Comparison of ENCODE assay signal across 11 cellular contexts in genomic region chr2:43175187-43175490, GRCh38. TPM values are rescaled to one million over a fixed set of nuclear protein-coding genes. Genes with fewer than 3 reads are reported as not detected.
DNase-seq lines count a peak whose midpoint lies in the region; ATAC-seq and TF ChIP-seq lines count a peak whose summit lies in the region.
"Had no signal": no experiment of that assay in that cellular context is flagged by ENCODE, and none has a peak within 500 bp of the region (broad histone marks: within the 10 kb centered on the region; RNA-seq: fewer than 3 reads in every experiment).

No MANE protein-coding gene starts in this region.

- H3K27me3 ChIP-seq in adrenal gland = no peaks in the 10 kb centered on the region
- no peaks in the 10 kb centered on the region for H3K27me3 ChIP-seq in thymus (ENCODE audit: control insufficient read depth, insufficient read depth)

- no peaks in the 10 kb centered on the region for H3K36me3 Mint-ChIP-seq in activated T-cell treated with anti-CD3 and anti-CD28 coated beads, Interleukin-2, amount 50 U/mL, for 4 hours (ENCODE audit: insufficient read depth)

- intact Hi-C loops in adrenal gland (cut with DNase I) = no loop called here
- intact Hi-C loops in left colon (cut with DNase I, micrococcal nuclease) = no loop called here

- H3K4me1 ChIP-seq in adrenal gland (replicated peaks in 1 of 2) (peaks cover 21 to 27% of the 10 kb centered on the region in 2 donors), thymus (ENCODE audit: control insufficient read depth, insufficient read depth, low read length) (peaks cover 14% of the 10 kb centered on the region)

- no peaks in the 10 kb centered on the region for H3K36me3 ChIP-seq in adrenal gland (replicated peaks in 1 of 2)
- H3K36me3 ChIP-seq in thymus (ENCODE audit: control insufficient read depth, insufficient read depth) = no peaks in the 10 kb centered on the region

- no peaks in the 10 kb centered on the region for H3K9me3 Mint-ChIP-seq in activated T-cell treated with anti-CD3 and anti-CD28 coated beads, Interleukin-2, amount 50 U/mL, for 4 hours

- no peak overlapping the region for H3K4me3 ChIP-seq in adrenal gland
- H3K4me3 ChIP-seq in thymus (ENCODE audit: low read length) = no peak overlapping the region

- TF ChIP-seq CTCF in adrenal gland (IDR thresholded peaks at IDR 0.05) = no peak

- peaks cover 87% of the 10 kb centered on the region for H3K4me1 Mint-ChIP-seq in activated T-cell treated with anti-CD3 and anti-CD28 coated beads, Interleukin-2, amount 50 U/mL, for 4 hours (ENCODE audit: low read depth)

- no peak for TF ChIP-seq POLR2A in adrenal gland (IDR thresholded peaks at IDR 0.05)

- no peaks in the 10 kb centered on the region for H3K27me3 Mint-ChIP-seq in activated T-cell treated with anti-CD3 and anti-CD28 coated beads, Interleukin-2, amount 50 U/mL, for 4 hours (ENCODE audit: low read depth)

- H3K9me3 ChIP-seq in adrenal gland (replicated peaks in 1 of 3) (peaks cover 0 to 9% (median 0%) of the 10 kb centered on the region in 3 donors), thymus (ENCODE audit: control insufficient read depth) (no peaks in the 10 kb centered on the region)

- DNase-seq in activated T-cell treated with anti-CD3 and anti-CD28 coated beads, Interleukin-2, amount 50 U/mL, for 4 hours = no peak
- DNase-seq in activated T-cell treated with anti-CD3 and anti-CD28 coated beads for 4 hours (no peak), adrenal gland (no peak), left colon (no peak), NCI-H774 (lab: John Stamatoyannopoulos, UW) (no peak)
- DNase-seq: cortex of kidney; NCI-H1930; stimulated activated CD8-positive, alpha-beta memory T cell treated with anti-CD3 and anti-CD28 coated beads, Interleukin-4, amount 100 ng/mL, for 48 hours had no signal

- H3K4me3 Mint-ChIP-seq in activated T-cell treated with anti-CD3 and anti-CD28 coated beads, Interleukin-2, amount 50 U/mL, for 4 hours = peak overlapping the region; percentile 61

- ATAC-seq in activated T-cell treated with anti-CD3 and anti-CD28 coated beads, Interleukin-2, amount 50 U/mL, for 4 hours = peak in 1 of 2 donors; percentile 2
- ATAC-seq in left colon = peak; percentile 11
- ATAC-seq in HG03442 (IDR thresholded peaks at IDR 0.05; ENCODE audit: unreplicated experiment) = no peak
- ATAC-seq in HG03469 (IDR thresholded peaks at IDR 0.05; ENCODE audit: unreplicated experiment) = no peak

- H3K27ac ChIP-seq in adrenal gland = peak overlapping the region in 3 of 5 donors; percentile 12 to 78 (median 66)
- H3K27ac ChIP-seq in thymus (ENCODE audit: low read depth) = peak overlapping the region; percentile 90

RNA-seq across cellular contexts. Expression of gene ZFP36L2, which starts 51.3 kb away (rescaled TPM):
- total RNA-seq in activated T-cell treated with anti-CD3 and anti-CD28 coated beads, Interleukin-2, amount 50 U/mL, for 4 hours = 10 to 100 TPM; 67.7 to 81.4 (median 75.5) TPM
- 100 to 1,000 TPM in 5 of 8 donors, 10 to 100 TPM in 3; 46.2 to 333 (median 111) TPM for total RNA-seq in adrenal gland
- 100 to 1,000 TPM in 2 of 3 donors, 10 to 100 TPM in 1; 29.2 to 159 (median 105) TPM for polyA plus RNA-seq in adrenal gland
- total RNA-seq in left colon = 100 to 1,000 TPM; 199 to 250 TPM
- polyA plus RNA-seq in thymus = 412 TPM
